Comparison of ENCODE assay signal across 34 cellular contexts in genomic region chr13:91601273-91601672, GRCh38.
"Had no signal": no experiment of that assay in that cellular context is flagged by ENCODE, and none has a peak within 500 bp of the region (broad histone marks: within the 10 kb centered on the region; RNA-seq: fewer than 3 reads in every experiment).

No MANE protein-coding gene starts in this region.

- H3K27me3 ChIP-seq: MG63 had no signal

- H3K4me3 ChIP-seq: MG63 had no signal

- DNase-seq: Karpas-422, Kasumi-1, MG63, MM.1S, MV-4-11, NCI-H1048, NCI-H1092, NCI-H1092 treated with DMSO at 0.1 percent for 48 hours, NCI-H1105, NCI-H1105 treated with DMSO at 0.1 percent for 48 hours, NCI-H1417, NCI-H1417 treated with DMSO at 0.1 percent for 48 hours, NCI-H1436, NCI-H1436 treated with DMSO at 0.1 percent for 48 hours, NCI-H146, NCI-H1694, NCI-H1694 treated with DMSO at 0.1 percent for 48 hours, NCI-H187, NCI-H187 treated with DMSO at 0.1 percent for 48 hours, NCI-H1930, NCI-H2029, NCI-H2029 treated with DMSO at 0.1 percent for 48 hours, NCI-H2081, NCI-H2081 treated with DMSO at 0.1 percent for 48 hours, NCI-H2107, NCI-H2171, NCI-H2171 treated with DMSO at 0.1 percent for 48 hours, NCI-H2227 treated with DMSO at 0.1 percent for 48 hours, NCI-H226, NCI-H345, NCI-H446, NCI-H446 treated with DMSO at 0.1 percent for 48 hours, NCI-H510A, NCI-H510A treated with DMSO at 0.1 percent for 48 hours had no signal

- H3K9me3 ChIP-seq: MG63 had no signal

- H3K36me3 ChIP-seq: MG63 had no signal
